ENCODE assay signal across 16 cellular contexts in genomic region chr15:87669846-87670245, GRCh38.
DNase-seq lines count a peak whose midpoint lies in the region; ATAC-seq and TF ChIP-seq lines count a peak whose summit lies in the region.
"Had no signal": no experiment of that assay in that cellular context is flagged by ENCODE, and none has a peak within 500 bp of the region (broad histone marks: within the 10 kb centered on the region; RNA-seq: fewer than 3 reads in every experiment).

No MANE protein-coding gene starts in this region.

- TF ChIP-seq POLR2A in prostate gland (IDR thresholded peaks at IDR 0.05) = no peak

- no peaks in the 10 kb centered on the region for H3K27me3 ChIP-seq in CD8-positive, alpha-beta memory T cell (ENCODE audit: insufficient read depth, low read length, poor library complexity, severe bottlenecking)
- no peaks in the 10 kb centered on the region for H3K27me3 ChIP-seq in prostate gland (replicated peaks; ENCODE audit: insufficient read depth)
- H3K27me3 ChIP-seq in SJCRH30 = no peaks in the 10 kb centered on the region
- H3K27me3 ChIP-seq: MG63 had no signal

- POLR2A ChIA-PET in CD8-positive, alpha-beta memory T cell (lab: Charles Lee) = no interaction called here

- peak overlapping the region; percentile 29 for H3K27ac ChIP-seq in CD8-positive, alpha-beta memory T cell (ENCODE audit: low read depth, low read length)
- H3K27ac ChIP-seq in prostate gland = no peak overlapping the region
- H3K27ac ChIP-seq in SJCRH30 = no peak overlapping the region
- H3K27ac ChIP-seq: PC-9, SK-N-MC had no signal

- 83% methylated on average over 6 of the region's 6 CpGs for WGBS in prostate gland

- no peaks in the 10 kb centered on the region for H3K4me1 ChIP-seq in CD8-positive, alpha-beta memory T cell (ENCODE audit: insufficient read depth, low read length)
- H3K4me1 ChIP-seq in prostate gland (replicated peaks) (no peaks in the 10 kb centered on the region), SJCRH30 (peaks cover 6% of the 10 kb centered on the region)

- peaks cover 4 to 12% of the 10 kb centered on the region in 2 donors for H3K27me3 Mint-ChIP-seq in CD8-positive, alpha-beta memory T cell
- H3K27me3 Mint-ChIP-seq in T-helper 17 cell = no peaks in the 10 kb centered on the region

- no peak for DNase-seq in CD8-positive, alpha-beta memory T cell
- DNase-seq in NCI-H2171 (lab: John Stamatoyannopoulos, UW) (peak; percentile 6), cerebellar cortex (ENCODE audit: low spot score) (peak; percentile 45), occipital lobe (lab: John Stamatoyannopoulos, UW) (peak; percentile 3), prostate gland (ENCODE audit: low spot score) (no peak), left colon (no peak), SJCRH30 (no peak), T-helper 17 cell (no peak)
- DNase-seq: C1 segment of cervical spinal cord, NCI-H1105, NCI-H187 treated with DMSO at 0.1 percent for 48 hours, NCI-H510A treated with DMSO at 0.1 percent for 48 hours, PC-9 had no signal

- no peaks in the 10 kb centered on the region for H3K36me3 ChIP-seq in CD8-positive, alpha-beta memory T cell (ENCODE audit: insufficient read depth, low read length)
- H3K36me3 ChIP-seq in prostate gland (no peaks in the 10 kb centered on the region), SJCRH30 (no peaks in the 10 kb centered on the region)
- H3K36me3 ChIP-seq: MG63 had no signal

- H3K4me3 ChIP-seq in CD8-positive, alpha-beta memory T cell (ENCODE audit: low read length) = no peak overlapping the region
- H3K4me3 ChIP-seq in prostate gland (no peak overlapping the region), SJCRH30 (no peak overlapping the region)
- H3K4me3 ChIP-seq: MG63, PC-9, SK-N-MC had no signal

- no peak for TF ChIP-seq CTCF in prostate gland (IDR thresholded peaks at IDR 0.05)

- H3K4me3 Mint-ChIP-seq in CD8-positive, alpha-beta memory T cell = no peak overlapping the region
- H3K4me3 Mint-ChIP-seq in T-helper 17 cell = no peak overlapping the region

- intact Hi-C loops in prostate gland (cut with DNase I) = no loop called here
- intact Hi-C loops in left colon (cut with DNase I, micrococcal nuclease) = no loop called here

- CTCF ChIA-PET in CD8-positive, alpha-beta memory T cell (lab: Charles Lee) = no interaction called here

- peaks cover 4 to 15% (median 13%) of the 10 kb centered on the region in 5 donors for H3K9me3 Mint-ChIP-seq in CD8-positive, alpha-beta memory T cell

- H3K36me3 Mint-ChIP-seq in CD8-positive, alpha-beta memory T cell = no peaks in the 10 kb centered on the region
- H3K36me3 Mint-ChIP-seq in T-helper 17 cell (ENCODE audit: low read depth) = no peaks in the 10 kb centered on the region

- H3K4me1 Mint-ChIP-seq in CD8-positive, alpha-beta memory T cell = no peaks in the 10 kb centered on the region
- H3K4me1 Mint-ChIP-seq in T-helper 17 cell = no peaks in the 10 kb centered on the region

- H3K27ac Mint-ChIP-seq in CD8-positive, alpha-beta memory T cell = no peak overlapping the region
- H3K27ac Mint-ChIP-seq in T-helper 17 cell = no peak overlapping the region

- ATAC-seq in left colon (no peak), T-helper 17 cell (no peak)
- ATAC-seq: Right ventricle myocardium inferior had no signal

- no peaks in the 10 kb centered on the region for H3K9me3 ChIP-seq in CD8-positive, alpha-beta memory T cell (ENCODE audit: low read length)
- H3K9me3 ChIP-seq in prostate gland (no peaks in the 10 kb centered on the region), SJCRH30 (replicated peaks) (0 out of 2 replicates have a peak, but pooled peaks cover 6% of the 10 kb centered on the region), T-helper 17 cell (ENCODE audit: control insufficient read depth, low read length, poor library complexity, severe bottlenecking) (no peaks in the 10 kb centered on the region)
- H3K9me3 ChIP-seq: MG63 had no signal

Comparison
In these comparisons a context has a peak if more than half of its experiments do, and no peak if none do; other contexts are left out.
1. DNase-seq: peak in NCI-H2171 (single experiment), cerebellar cortex (single experiment) and occipital lobe (single experiment); none in CD8-positive, alpha-beta memory T cell (0 of 5), prostate gland (single experiment), left colon (0 of 2), SJCRH30 (0 of 2) and T-helper 17 cell (0 of 3).